33 cellular contexts compared by ENCODE assay signal in genomic region chr13:29613101-29613500, GRCh38.
"Had no signal": no experiment of that assay in that cellular context is flagged by ENCODE, and none has a peak within 500 bp of the region (broad histone marks: within the 10 kb centered on the region; RNA-seq: fewer than 3 reads in every experiment).

No MANE protein-coding gene starts in this region.

- H3K9ac ChIP-seq: KMS-11 had no signal

- H3K36me3 ChIP-seq: MG63 had no signal

- H3K27ac ChIP-seq: KMS-11 had no signal

- H3K4me3 ChIP-seq: MG63 had no signal

- H3K4me2 ChIP-seq: KMS-11 had no signal

- DNase-seq: Karpas-422, Kasumi-1, MG63, MM.1S, MV-4-11, NCI-H1048, NCI-H1092, NCI-H1092 treated with DMSO at 0.1 percent for 48 hours, NCI-H1105, NCI-H1105 treated with DMSO at 0.1 percent for 48 hours, NCI-H1417, NCI-H1417 treated with DMSO at 0.1 percent for 48 hours, NCI-H1436, NCI-H1436 treated with DMSO at 0.1 percent for 48 hours, NCI-H146, NCI-H1694, NCI-H1694 treated with DMSO at 0.1 percent for 48 hours, NCI-H187, NCI-H187 treated with DMSO at 0.1 percent for 48 hours, NCI-H1930, NCI-H2029, NCI-H2029 treated with DMSO at 0.1 percent for 48 hours, NCI-H2081, NCI-H2081 treated with DMSO at 0.1 percent for 48 hours, NCI-H2107, NCI-H2171, NCI-H2171 treated with DMSO at 0.1 percent for 48 hours, NCI-H2227 treated with DMSO at 0.1 percent for 48 hours, NCI-H226, NCI-H345, NCI-H446 treated with DMSO at 0.1 percent for 48 hours, NCI-H510A had no signal
